ENCODE assay signal across 34 cellular contexts in genomic region chr6:124913056-124913455, GRCh38.
"Had no signal": no experiment of that assay in that cellular context is flagged by ENCODE, and none has a peak within 500 bp of the region (broad histone marks: within the 10 kb centered on the region; RNA-seq: fewer than 3 reads in every experiment).

No MANE protein-coding gene starts in this region.

- DNase-seq: Karpas-422, Kasumi-1, MG63, MM.1S, MV-4-11, NCI-H1048, NCI-H1092, NCI-H1092 treated with DMSO at 0.1 percent for 48 hours, NCI-H1105, NCI-H1105 treated with DMSO at 0.1 percent for 48 hours, NCI-H1417, NCI-H1417 treated with DMSO at 0.1 percent for 48 hours, NCI-H1436, NCI-H1436 treated with DMSO at 0.1 percent for 48 hours, NCI-H146, NCI-H1694, NCI-H1694 treated with DMSO at 0.1 percent for 48 hours, NCI-H187, NCI-H187 treated with DMSO at 0.1 percent for 48 hours, NCI-H1930, NCI-H2029, NCI-H2029 treated with DMSO at 0.1 percent for 48 hours, NCI-H2081, NCI-H2081 treated with DMSO at 0.1 percent for 48 hours, NCI-H2107, NCI-H2171, NCI-H2227 treated with DMSO at 0.1 percent for 48 hours, NCI-H226, NCI-H345, NCI-H446, NCI-H446 treated with DMSO at 0.1 percent for 48 hours, NCI-H510A, NCI-H510A treated with DMSO at 0.1 percent for 48 hours had no signal

- H3K36me3 ChIP-seq: MG63 had no signal

- H3K27ac ChIP-seq: KMS-11 had no signal

- H3K9me3 ChIP-seq: MG63 had no signal

- H3K4me2 ChIP-seq: KMS-11 had no signal

- H3K4me3 ChIP-seq: MG63 had no signal

- H3K9ac ChIP-seq: KMS-11 had no signal

- H3K27me3 ChIP-seq: MG63 had no signal
